Comparison of ENCODE assay signal across 22 cellular contexts in genomic region chr1:229412056-229412455, GRCh38. TPM values are rescaled to one million over a fixed set of nuclear protein-coding genes. Genes with fewer than 3 reads are reported as not detected.
A peak's percentile ranks its signal among the peaks of the same experiment; 100 is the strongest.
DNase-seq lines count a peak whose midpoint lies in the region; ATAC-seq and TF ChIP-seq lines count a peak whose summit lies in the region.
"Had no signal": no experiment of that assay in that cellular context is flagged by ENCODE, and none has a peak within 500 bp of the region (broad histone marks: within the 10 kb centered on the region; RNA-seq: fewer than 3 reads in every experiment).

No MANE protein-coding gene starts in this region.

- no peak overlapping the region for H3K4me3 ChIP-seq in heart right ventricle
- peak overlapping the region; percentile 2 to 76 (median 60) for H3K4me3 ChIP-seq in skeletal muscle tissue (ENCODE audit: low read length in 3 of 3)
- H3K4me3 ChIP-seq in lower lobe of right lung = no peak overlapping the region
- H3K4me3 ChIP-seq: colonic mucosa, hepatocyte, suprapubic skin had no signal

- peaks cover 20% of the 10 kb centered on the region for H3K27me3 Mint-ChIP-seq in glutamatergic neuron (ENCODE audit: unreplicated experiment)

- H3K4me1 ChIP-seq in heart right ventricle (peaks cover 7 to 53% (median 43%) of the 10 kb centered on the region in 9 donors), skeletal muscle tissue (ENCODE audit: control insufficient read depth in 3 of 3, insufficient read depth in 3 of 3, low read length in 3 of 3) (peaks cover 41 to 48% (median 46%) of the 10 kb centered on the region in 3 donors), lower lobe of right lung (peaks cover 29% of the 10 kb centered on the region)

- intact Hi-C loops in heart right ventricle (cut with DNase I) = no loop called here
- intact Hi-C loops in cardiac septum (cut with DNase I) = no loop called here
- intact Hi-C loops in lower lobe of right lung (cut with DNase I) = no loop called here

- H3K4me1 Mint-ChIP-seq in glutamatergic neuron (ENCODE audit: low read depth, unreplicated experiment) = peaks cover 52% of the 10 kb centered on the region

- WGBS in heart right ventricle, 2 donors = 86 to 91% methylated on average over 7 of the region's 7 CpGs

- H3K36me3 ChIP-seq in heart right ventricle (no peaks in the 10 kb centered on the region), skeletal muscle tissue (ENCODE audit: control insufficient read depth in 3 of 3, insufficient read depth in 3 of 3, low read length in 3 of 3) (no peaks in the 10 kb centered on the region), lower lobe of right lung (no peaks in the 10 kb centered on the region)
- H3K36me3 ChIP-seq: colonic mucosa, suprapubic skin had no signal

- H3K27ac Mint-ChIP-seq in glutamatergic neuron (ENCODE audit: unreplicated experiment) = peak overlapping the region; percentile 80
- H3K27ac Mint-ChIP-seq: activated CD8-positive, alpha-beta memory T cell treated with anti-CD3 and anti-CD28 coated beads, Interleukin-2, amount 10 ng/mL, durations not matched to agents 7 days and 5 days; activated naive CD4-positive, alpha-beta T cell treated with anti-CD3 and anti-CD28 coated beads, Interleukin-2, amount 50 U/mL, for 24 hours; activated T-helper 1 cell treated with anti-CD3 and anti-CD28 coated beads, Interleukin-12 subunit alpha, Interleukin-12 subunit beta, Interleukin-2, Interleukin-4 antibody, amounts not matched to agents 30 ng/mL and 10 ng/mL and 1 ng/mL, durations not matched to agents 14 hours and 24 hours and 36 hours; T-cell had no signal

- H3K27ac ChIP-seq in heart right ventricle = peak overlapping the region in 6 of 10 donors; percentile 68 to 98 (median 84)
- H3K27ac ChIP-seq in skeletal muscle tissue (ENCODE audit: low read depth, low read length) = peak overlapping the region; percentile 99
- no peak overlapping the region for H3K27ac ChIP-seq in lower lobe of right lung
- H3K27ac ChIP-seq: colonic mucosa, hepatocyte, suprapubic skin had no signal

- H3K4me3 Mint-ChIP-seq in glutamatergic neuron (ENCODE audit: unreplicated experiment) = peak overlapping the region; percentile 67
- H3K4me3 Mint-ChIP-seq: activated CD8-positive, alpha-beta memory T cell treated with anti-CD3 and anti-CD28 coated beads, Interleukin-2, amount 10 ng/mL, durations not matched to agents 7 days and 5 days; activated naive CD4-positive, alpha-beta T cell treated with anti-CD3 and anti-CD28 coated beads, Interleukin-2, amount 50 U/mL, for 24 hours; activated T-helper 1 cell treated with anti-CD3 and anti-CD28 coated beads, Interleukin-12 subunit alpha, Interleukin-12 subunit beta, Interleukin-2, Interleukin-4 antibody, amounts not matched to agents 30 ng/mL and 10 ng/mL and 1 ng/mL, durations not matched to agents 14 hours and 24 hours and 36 hours; T-cell had no signal

- H3K27me3 ChIP-seq in heart right ventricle (peaks cover 0 to 45% (median 25%) of the 10 kb centered on the region in 7 donors), skeletal muscle tissue (ENCODE audit: control insufficient read depth in 3 of 3, insufficient read depth in 3 of 3, low read length in 3 of 3) (peaks cover 8 to 21% (median 11%) of the 10 kb centered on the region in 3 donors), lower lobe of right lung (ENCODE audit: low read depth) (peaks cover 32% of the 10 kb centered on the region)

- H3K9ac ChIP-seq in skeletal muscle tissue (ENCODE audit: low read depth in 1 of 3, low read length in 3 of 3) = peak overlapping the region; percentile 57 to 94 (median 62)

- H3K9me3 ChIP-seq in heart right ventricle (no peaks in the 10 kb centered on the region), skeletal muscle tissue (ENCODE audit: control insufficient read depth in 3 of 3, low read length in 3 of 3) (no peaks in the 10 kb centered on the region), lower lobe of right lung (no peaks in the 10 kb centered on the region)
- H3K9me3 ChIP-seq: colonic mucosa, suprapubic skin had no signal

- DNase-seq in heart right ventricle (no peak), cardiac septum (ENCODE audit: low spot score) (no peak), NCI-H69 (lab: John Stamatoyannopoulos, UW) (peak; percentile 14), glutamatergic neuron (no peak), DMS153 (lab: John Stamatoyannopoulos, UW) (no peak), lower lobe of right lung (no peak)
- DNase-seq: activated CD4-positive, alpha-beta T cell treated with anti-CD3 and anti-CD28 coated beads for 48 hours; activated CD8-positive, alpha-beta memory T cell treated with anti-CD3 and anti-CD28 coated beads, Interleukin-2, amount 10 ng/mL, durations not matched to agents 7 days and 5 days; Calu3; colonic mucosa; GDM1; NCI-H2029 treated with DMSO at 0.1 percent for 48 hours; NCI-H510A; Right ventricle myocardium superior; T-cell had no signal

- ATAC-seq in heart right ventricle = no peak
- ATAC-seq in HG02763 (IDR thresholded peaks at IDR 0.05; ENCODE audit: unreplicated experiment) = no peak
- ATAC-seq in lower lobe of right lung = no peak
- ATAC-seq: activated CD8-positive, alpha-beta memory T cell treated with anti-CD3 and anti-CD28 coated beads, Interleukin-2, amount 10 ng/mL, durations not matched to agents 7 days and 5 days; T-cell had no signal

- TF ChIP-seq CTCF in heart right ventricle (IDR thresholded peaks at IDR 0.05) (no peak), glutamatergic neuron (IDR thresholded peaks at IDR 0.05; ENCODE audit: partially characterized antibody, unreplicated experiment) (no peak), lower lobe of right lung (IDR thresholded peaks at IDR 0.05) (no peak)

- H3K9me3 Mint-ChIP-seq in glutamatergic neuron (ENCODE audit: unreplicated experiment) = peaks cover 14% of the 10 kb centered on the region
- H3K9me3 Mint-ChIP-seq: activated naive CD4-positive, alpha-beta T cell treated with anti-CD3 and anti-CD28 coated beads, Interleukin-2, amount 50 U/mL, for 24 hours; activated T-helper 1 cell treated with anti-CD3 and anti-CD28 coated beads, Interleukin-12 subunit alpha, Interleukin-12 subunit beta, Interleukin-2, Interleukin-4 antibody, amounts not matched to agents 30 ng/mL and 10 ng/mL and 1 ng/mL, durations not matched to agents 14 hours and 24 hours and 36 hours; T-cell had no signal

- no peaks in the 10 kb centered on the region for H3K36me3 Mint-ChIP-seq in glutamatergic neuron (ENCODE audit: unreplicated experiment)
- H3K36me3 Mint-ChIP-seq: activated CD8-positive, alpha-beta memory T cell treated with anti-CD3 and anti-CD28 coated beads, Interleukin-2, amount 10 ng/mL, durations not matched to agents 7 days and 5 days; activated naive CD4-positive, alpha-beta T cell treated with anti-CD3 and anti-CD28 coated beads, Interleukin-2, amount 50 U/mL, for 24 hours; T-cell had no signal

RNA-seq across cellular contexts. Expression of gene ACTA1, which starts 21.8 kb away (rescaled TPM):
- over 10,000 TPM in 5 of 10 donors, 1,000 to 10,000 TPM in 4, 100 to 1,000 TPM in 1; 976 to 17,994 (median 10,145) TPM for total RNA-seq in heart right ventricle
- polyA plus RNA-seq in heart right ventricle = 1,000 to 10,000 TPM; 2,463 to 2,779 TPM
- total RNA-seq in cardiac septum = 14,709 TPM
- 1.9 TPM for total RNA-seq in glutamatergic neuron (ENCODE audit: unreplicated experiment)
- total RNA-seq in skeletal muscle tissue = 2,324 TPM
- 0.32 TPM for total RNA-seq in lower lobe of right lung
- total RNA-seq: activated CD8-positive, alpha-beta memory T cell treated with anti-CD3 and anti-CD28 coated beads, Interleukin-2, amount 10 ng/mL, durations not matched to agents 7 days and 5 days; activated T-helper 1 cell treated with anti-CD3 and anti-CD28 coated beads, Interleukin-12 subunit alpha, Interleukin-12 subunit beta, Interleukin-2, Interleukin-4 antibody, amounts not matched to agents 30 ng/mL and 10 ng/mL and 1 ng/mL, durations not matched to agents 14 hours and 24 hours and 36 hours; lung microvascular endothelial cell had no signal

Comparison
In these comparisons a context has a peak if more than half of its experiments do, and no peak if none do; other contexts are left out.
1. H3K4me3 ChIP-seq: peak in skeletal muscle tissue (3 of 3); none in heart right ventricle (0 of 10) and lower lobe of right lung (single experiment).
2. RNA of gene ACTA1, which starts 21.8 kb away (total RNA-seq): 14,709 TPM in cardiac septum (single experiment), 976 to 17,994 TPM in heart right ventricle and 2,324 TPM in skeletal muscle tissue (single experiment); 1.9 TPM in glutamatergic neuron (single experiment) and 0.32 TPM in lower lobe of right lung (single experiment); every median in the first group is over 100 times any median in the second.